19 cellular contexts compared by ENCODE assay signal in genomic region chr5:150020249-150020648, GRCh38. TPM values are rescaled to one million over a fixed set of nuclear protein-coding genes. Genes with fewer than 3 reads are reported as not detected.
DNase-seq lines count a peak whose midpoint lies in the region; ATAC-seq and TF ChIP-seq lines count a peak whose summit lies in the region.
"Had no signal": no experiment of that assay in that cellular context is flagged by ENCODE, and none has a peak within 500 bp of the region (broad histone marks: within the 10 kb centered on the region; RNA-seq: fewer than 3 reads in every experiment).

No MANE protein-coding gene starts in this region.

- no peak overlapping the region for H3K4me3 Mint-ChIP-seq in activated T-helper 2 cell treated with anti-CD3 and anti-CD28 coated beads, Interferon-gamma antibody, Interleukin-2, Interleukin-4, amounts not matched to agents 10 μg/mL and 5 μg/mL and 100 μg/mL, durations not matched to agents 14 hours and 24 hours and 36 hours (ENCODE audit: low read depth)
- H3K4me3 Mint-ChIP-seq in nephron progenitor cell, result no peak overlapping the region
- H3K4me3 Mint-ChIP-seq: T-helper 2 cell treated with Interferon-gamma antibody and Interleukin-4, amounts not matched to agents 5 μg/mL and 100 μg/mL, for 36 hours had no signal

- peaks cover 11% of the 10 kb centered on the region for H3K9me3 Mint-ChIP-seq in activated T-helper 2 cell treated with anti-CD3 and anti-CD28 coated beads, Interferon-gamma antibody, Interleukin-2, Interleukin-4, amounts not matched to agents 10 μg/mL and 5 μg/mL and 100 μg/mL, durations not matched to agents 14 hours and 24 hours and 36 hours
- H3K9me3 Mint-ChIP-seq in nephron progenitor cell, result peaks cover 19% of the 10 kb centered on the region

- H3K27me3 ChIP-seq in left lung, result no peaks in the 10 kb centered on the region
- H3K27me3 ChIP-seq: colonic mucosa, hepatocyte, sigmoid colon, SJCRH30 had no signal

- H3K4me1 Mint-ChIP-seq in activated T-helper 2 cell treated with anti-CD3 and anti-CD28 coated beads, Interferon-gamma antibody, Interleukin-2, Interleukin-4, amounts not matched to agents 10 μg/mL and 5 μg/mL and 100 μg/mL, durations not matched to agents 14 hours and 24 hours and 36 hours (ENCODE audit: low read depth), result peaks cover 19% of the 10 kb centered on the region
- H3K4me1 Mint-ChIP-seq in nephron progenitor cell, result peaks cover 20% of the 10 kb centered on the region

- H3K27me3 Mint-ChIP-seq in activated T-helper 2 cell treated with anti-CD3 and anti-CD28 coated beads, Interferon-gamma antibody, Interleukin-2, Interleukin-4, amounts not matched to agents 10 μg/mL and 5 μg/mL and 100 μg/mL, durations not matched to agents 14 hours and 24 hours and 36 hours (ENCODE audit: low read depth), result no peaks in the 10 kb centered on the region
- H3K27me3 Mint-ChIP-seq in nephron progenitor cell (ENCODE audit: low read depth, poor library complexity), result peaks cover 3% of the 10 kb centered on the region

- TF ChIP-seq CTCF in nephron progenitor cell (IDR thresholded peaks at IDR 0.05) (no peak), left lung (IDR thresholded peaks at IDR 0.05) (no peak)

- peaks cover 4 to 16% of the 10 kb centered on the region in 2 donors for H3K4me1 ChIP-seq in left lung
- H3K4me1 ChIP-seq: colonic mucosa had no signal

- intact Hi-C loops in activated T-helper 2 cell treated with anti-CD3 and anti-CD28 coated beads, Interferon-gamma antibody, Interleukin-2, Interleukin-4, amounts not matched to agents 10 μg/mL and 5 μg/mL and 100 μg/mL, durations not matched to agents 14 hours and 24 hours and 36 hours (cut with micrococcal nuclease), result no loop called here
- intact Hi-C loops in left lung (cut with DNase I), result no loop called here

- no peak overlapping the region for H3K4me3 ChIP-seq in left lung
- H3K4me3 ChIP-seq: colonic mucosa, hepatocyte, sigmoid colon, SJCRH30 had no signal

- no peak overlapping the region for H3K27ac ChIP-seq in left lung
- H3K27ac ChIP-seq: colonic mucosa, hepatocyte, SJCRH30 had no signal

- H3K36me3 Mint-ChIP-seq in activated T-helper 2 cell treated with anti-CD3 and anti-CD28 coated beads, Interferon-gamma antibody, Interleukin-2, Interleukin-4, amounts not matched to agents 10 μg/mL and 5 μg/mL and 100 μg/mL, durations not matched to agents 14 hours and 24 hours and 36 hours (ENCODE audit: low read depth), result peaks cover 83% of the 10 kb centered on the region
- H3K36me3 Mint-ChIP-seq in nephron progenitor cell (ENCODE audit: low read depth), result peaks cover 78% of the 10 kb centered on the region

- H3K9me3 ChIP-seq in left lung, result peaks cover 0 to 8% of the 10 kb centered on the region in 2 donors
- H3K9me3 ChIP-seq: colonic mucosa had no signal

- H3K27ac Mint-ChIP-seq in activated T-helper 2 cell treated with anti-CD3 and anti-CD28 coated beads, Interferon-gamma antibody, Interleukin-2, Interleukin-4, amounts not matched to agents 10 μg/mL and 5 μg/mL and 100 μg/mL, durations not matched to agents 14 hours and 24 hours and 36 hours, result peak overlapping the region; percentile 55
- peak overlapping the region; percentile 30 for H3K27ac Mint-ChIP-seq in nephron progenitor cell
- H3K27ac Mint-ChIP-seq: T-helper 2 cell treated with Interferon-gamma antibody and Interleukin-4, amounts not matched to agents 5 μg/mL and 100 μg/mL, for 36 hours had no signal

- peak; percentile 39 for DNase-seq in M059J (ENCODE audit: low read depth)
- no peak for DNase-seq in activated T-helper 2 cell treated with anti-CD3 and anti-CD28 coated beads, Interferon-gamma antibody, Interleukin-2, Interleukin-4, amounts not matched to agents 10 μg/mL and 5 μg/mL and 100 μg/mL, durations not matched to agents 14 hours and 24 hours and 36 hours (ENCODE audit: low spot score)
- no peak for DNase-seq in nephron progenitor cell
- no peak for DNase-seq in left lung
- no peak for DNase-seq in NCI-H1694 (lab: John Stamatoyannopoulos, UW)
- DNase-seq: activated CD4-positive, CD25-positive, alpha-beta regulatory T cell treated with anti-CD3 and anti-CD28 coated beads, Interleukin-2, amount 50 U/mL, for 72 hours; activated naive CD4-positive, alpha-beta T cell treated with Interleukin-2 at 50 U/mL for 16 hours; colonic mucosa; Kasumi-1; NCI-H1105; NCI-H526; sigmoid colon; SJCRH30; stimulated activated naive CD4-positive, alpha-beta T cell treated with Interleukin-2 at 50 U/mL for 16 hours; trophoblast cell had no signal

- peaks cover 0 to 98% of the 10 kb centered on the region in 2 donors for H3K36me3 ChIP-seq in left lung

- ATAC-seq in GM18498 (IDR thresholded peaks at IDR 0.05; ENCODE audit: unreplicated experiment), result peak; percentile 54
- ATAC-seq in left lung, result no peak
- no peak for ATAC-seq in GM21381 (IDR thresholded peaks at IDR 0.05; ENCODE audit: unreplicated experiment)

RNA-seq across cellular contexts. Expression of gene HMGXB3, which starts 19.7 kb away (rescaled TPM):
- total RNA-seq in M059J (2014; rRNA removed; shearing (Covaris generic)), result 34.4 and 51.2 TPM in 2 replicates
- total RNA-seq in activated T-helper 2 cell treated with anti-CD3 and anti-CD28 coated beads, Interferon-gamma antibody, Interleukin-2, Interleukin-4, amounts not matched to agents 10 μg/mL and 5 μg/mL and 100 μg/mL, durations not matched to agents 14 hours and 24 hours and 36 hours, result 39.6 and 42.2 TPM in 2 replicates
- 10 to 100 TPM; 27.5 to 37.1 TPM for total RNA-seq in left lung

RNA-seq across cellular contexts. Expression of gene TIGD6, which starts 19.8 kb away (rescaled TPM):
- 3.2 and 6.3 TPM in 2 replicates for total RNA-seq in M059J (2014; rRNA removed; shearing (Covaris generic))
- 2.4 and 2.6 TPM in 2 replicates for total RNA-seq in activated T-helper 2 cell treated with anti-CD3 and anti-CD28 coated beads, Interferon-gamma antibody, Interleukin-2, Interleukin-4, amounts not matched to agents 10 μg/mL and 5 μg/mL and 100 μg/mL, durations not matched to agents 14 hours and 24 hours and 36 hours
- 1 to 10 TPM; 4.1 to 5.8 TPM for total RNA-seq in left lung

RNA-seq across cellular contexts. Expression of gene SLC26A2, which starts 59.7 kb away (rescaled TPM):
- total RNA-seq in M059J (2014; rRNA removed; shearing (Covaris generic)), result 11.9 and 17.5 TPM in 2 replicates
- total RNA-seq in activated T-helper 2 cell treated with anti-CD3 and anti-CD28 coated beads, Interferon-gamma antibody, Interleukin-2, Interleukin-4, amounts not matched to agents 10 μg/mL and 5 μg/mL and 100 μg/mL, durations not matched to agents 14 hours and 24 hours and 36 hours, result 7.7 and 8.0 TPM in 2 replicates
- total RNA-seq in left lung, result 10 to 100 TPM; 14.3 to 18.5 TPM
